8 cellular contexts compared by ENCODE assay signal in genomic region chr4:77193511-77194236, GRCh38. TPM values are rescaled to one million over a fixed set of nuclear protein-coding genes. Genes with fewer than 3 reads are reported as not detected.
DNase-seq lines count a peak whose midpoint lies in the region; ATAC-seq, FAIRE-seq and TF ChIP-seq lines count a peak whose summit lies in the region.

No MANE protein-coding gene starts in this region.

- peak in 1 of 2 donors; percentile 23 for TF ChIP-seq POLR2A in gastrocnemius medialis (IDR thresholded peaks at IDR 0.05)

- H3K27ac ChIP-seq in gastrocnemius medialis (no peak overlapping the region), coronary artery (no peak overlapping the region)

- no peaks in the 10 kb centered on the region for H3K9me3 ChIP-seq in gastrocnemius medialis

- ATAC-seq in HG03280 (IDR thresholded peaks at IDR 0.05; ENCODE audit: unreplicated experiment) (peak; percentile 92), gastrocnemius medialis (no peak)
- peak; percentile 95 to 98 for ATAC-seq in activated CD4-positive, CD25-positive, alpha-beta regulatory T cell treated with anti-CD3 and anti-CD28 coated beads, Interleukin-2, amount 50 U/mL, for 24 hours

- FAIRE-seq in GM19239 (lab: Jason Lieb, UNC) = peak; percentile 96

- H3K4me3 ChIP-seq in gastrocnemius medialis = no peak overlapping the region
- no peak overlapping the region for H3K4me3 ChIP-seq in coronary artery

- peak; percentile 71 for DNase-seq in GM19239 (ENCODE audit: insufficient read length, low spot score)
- DNase-seq in effector CD8-positive, alpha-beta T cell (lab: John Stamatoyannopoulos, UW) = peak; percentile 62
- DNase-seq in gastrocnemius medialis = peak; percentile 7 to 34
- DNase-seq in coronary artery (ENCODE audit: low spot score) = no peak
- DNase-seq in LoVo (ENCODE audit: low spot score) = no peak
- no peak for DNase-seq in cerebellar cortex (ENCODE audit: low spot score)

- TF ChIP-seq CTCF in gastrocnemius medialis (IDR thresholded peaks at IDR 0.05 in 4 of 5, conservative IDR thresholded peaks at IDR 0.05 in 1 of 5) (no peak), coronary artery (IDR thresholded peaks at IDR 0.05) (no peak)

- H3K36me3 ChIP-seq in gastrocnemius medialis = no peaks in the 10 kb centered on the region

- in situ Hi-C loops in gastrocnemius medialis (cut with MboI; ENCODE audit: low sequenced_read_pairs in 4 of 4) = no loop called here

- H3K4me1 ChIP-seq in gastrocnemius medialis = peaks cover 0 to 4% of the 10 kb centered on the region in 2 donors

- intact Hi-C loops in gastrocnemius medialis (cut with DNase I; ENCODE audit: low total_unique reads) = no loop called here

- no peaks in the 10 kb centered on the region for H3K27me3 ChIP-seq in gastrocnemius medialis

RNA-seq across cellular contexts. Expression of gene CCNG2, which starts 36.7 kb away (rescaled TPM):
- 10 to 100 TPM in 2 of 4 donors, 1 to 10 TPM in 2; 7.7 to 12.6 (median 9.7) TPM for total RNA-seq in gastrocnemius medialis

Comparison
In these comparisons a context has a peak if more than half of its experiments do, and no peak if none do; other contexts are left out.
1. DNase-seq: peak in GM19239 (single experiment), effector CD8-positive, alpha-beta T cell (single experiment) and gastrocnemius medialis (2 of 2); none in coronary artery (single experiment), LoVo (single experiment) and cerebellar cortex (single experiment).
2. ATAC-seq: peak in HG03280 (single experiment) and activated CD4-positive, CD25-positive, alpha-beta regulatory T cell treated with anti-CD3 and anti-CD28 coated beads, Interleukin-2, amount 50 U/mL, for 24 hours (2 of 2); none in gastrocnemius medialis (0 of 2).